Comparison of ENCODE assay signal across 8 cellular contexts in the genomic region with DNA sequence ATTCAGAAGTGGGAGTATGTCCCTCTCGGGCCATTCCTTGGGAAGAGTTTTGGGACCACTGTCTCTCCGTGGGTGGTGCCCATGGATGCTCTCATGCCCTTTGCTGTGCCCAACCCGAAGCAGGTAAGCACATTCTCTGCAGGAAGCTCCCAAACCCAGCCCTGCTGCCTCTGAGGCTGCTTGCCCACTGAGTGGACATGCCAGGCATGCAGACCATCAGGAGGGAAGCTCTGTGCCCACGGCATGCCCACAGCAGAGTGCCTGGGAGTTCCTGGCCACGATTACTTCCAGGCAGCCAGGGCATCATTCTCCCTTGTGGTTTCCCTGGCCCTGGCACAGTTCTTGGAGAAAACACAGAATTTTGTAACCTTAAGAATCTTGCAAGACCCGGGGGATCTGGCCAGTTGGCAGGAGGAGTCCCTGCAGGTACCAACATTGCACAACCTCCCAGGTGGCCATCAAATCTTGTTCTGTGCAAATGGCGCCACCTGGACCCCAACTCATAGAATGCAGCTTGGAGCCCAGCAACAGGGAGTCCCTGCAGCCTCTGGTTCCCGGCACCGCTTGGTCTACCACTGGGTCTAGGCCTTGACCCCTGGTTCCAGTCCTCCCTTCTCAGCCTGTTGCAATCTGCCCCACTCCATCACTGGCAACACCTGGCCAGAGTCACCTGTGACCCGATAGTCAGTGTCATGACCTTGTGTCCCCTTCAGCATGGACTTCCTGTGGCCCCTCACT. TPM values are rescaled to one million over a fixed set of nuclear protein-coding genes. Genes with fewer than 3 reads are reported as not detected.
A peak's percentile ranks its signal among the peaks of the same experiment; 100 is the strongest.
DNase-seq lines count a peak whose midpoint lies in the region; ATAC-seq and TF ChIP-seq lines count a peak whose summit lies in the region.

No MANE protein-coding gene starts in this region.

- DNase-seq in BE2C (peak; percentile 58), Karpas-422 (peak; percentile 91), T-helper 9 cell (peak; percentile 48), astrocyte of the cerebellum (ENCODE audit: low read depth) (no peak), islet precursor cell (peak; percentile 88)
- peak; percentile 75 to 77 for DNase-seq in stimulated activated CD4-positive, alpha-beta T cell treated with anti-CD3 and anti-CD28 coated beads, Interleukin-2, amount 100 ng/mL, for 24 hours

- no peaks in the 10 kb centered on the region for H3K79me2 ChIP-seq in Karpas-422 (ENCODE audit: low read length)

- H3K4me3 ChIP-seq in BE2C (ENCODE audit: low read depth, low read length) = no peak overlapping the region
- no peak overlapping the region for H3K4me3 ChIP-seq in Karpas-422 (ENCODE audit: low read length)
- no peak overlapping the region for H3K4me3 ChIP-seq in astrocyte of the cerebellum (ENCODE audit: low read depth, low read length)

- H3K36me3 ChIP-seq in BE2C (no peaks in the 10 kb centered on the region), Karpas-422 (ENCODE audit: insufficient read depth, low read length) (no peaks in the 10 kb centered on the region; the same call in 1 of the 2 replicates)

- in situ Hi-C loops in astrocyte of the cerebellum (cut with HindIII; ENCODE audit: low sequenced_read_pairs) = no loop called here

- H3K4me2 ChIP-seq in Karpas-422 (ENCODE audit: low read depth, low read length, poor library complexity, severe bottlenecking) = no peak overlapping the region

- H3K27me3 ChIP-seq in BE2C (no peaks in the 10 kb centered on the region), Karpas-422 (ENCODE audit: low read length) (no peaks in the 10 kb centered on the region)

- no peaks in the 10 kb centered on the region for H3K9me2 ChIP-seq in Karpas-422 (replicated peaks; ENCODE audit: insufficient read depth, low read length)

- peaks cover 2% of the 10 kb centered on the region; the same call in 1 of the 2 replicates for H3K4me1 ChIP-seq in BE2C
- no peaks in the 10 kb centered on the region for H3K4me1 ChIP-seq in Karpas-422 (ENCODE audit: low read length)

- H3K9me3 ChIP-seq in BE2C (no peaks in the 10 kb centered on the region), Karpas-422 (ENCODE audit: low read length) (no peaks in the 10 kb centered on the region)

- no peak overlapping the region for H2AFZ ChIP-seq in Karpas-422 (ENCODE audit: low read length)

- no peaks in the 10 kb centered on the region for H4K20me1 ChIP-seq in Karpas-422 (ENCODE audit: insufficient read depth, low read depth, low read length)

- TF ChIP-seq CTCF in BE2C (IDR thresholded peaks at IDR 0.05; ENCODE audit: low read depth, low read length) (peak; percentile 65), astrocyte of the cerebellum (IDR thresholded peaks at IDR 0.05; ENCODE audit: low read depth, low read length, missing control alignments) (peak; percentile 77)

- H3K27ac ChIP-seq in Karpas-422 (ENCODE audit: low read length) = no peak overlapping the region

- ATAC-seq in GM19035 (IDR thresholded peaks at IDR 0.05; ENCODE audit: unreplicated experiment) = peak; percentile 73
- ATAC-seq in GM21447 (IDR thresholded peaks at IDR 0.05; ENCODE audit: unreplicated experiment) = no peak

- no peak overlapping the region for H3K9ac ChIP-seq in Karpas-422 (ENCODE audit: low read length)

RNA-seq across cellular contexts. Expression of a gene that starts 20.4 kb away (rescaled TPM):
- 7.1 TPM for polyA plus RNA-seq in BE2C (2012; ENCODE audit: insufficient read depth, insufficient read length, low read depth)
- total RNA-seq in Karpas-422 (2014; rRNA removed; shearing (Covaris generic); ENCODE audit: low replicate concordance) = 38.8 and 57.0 TPM in 2 replicates
